In the genomic region with DNA sequence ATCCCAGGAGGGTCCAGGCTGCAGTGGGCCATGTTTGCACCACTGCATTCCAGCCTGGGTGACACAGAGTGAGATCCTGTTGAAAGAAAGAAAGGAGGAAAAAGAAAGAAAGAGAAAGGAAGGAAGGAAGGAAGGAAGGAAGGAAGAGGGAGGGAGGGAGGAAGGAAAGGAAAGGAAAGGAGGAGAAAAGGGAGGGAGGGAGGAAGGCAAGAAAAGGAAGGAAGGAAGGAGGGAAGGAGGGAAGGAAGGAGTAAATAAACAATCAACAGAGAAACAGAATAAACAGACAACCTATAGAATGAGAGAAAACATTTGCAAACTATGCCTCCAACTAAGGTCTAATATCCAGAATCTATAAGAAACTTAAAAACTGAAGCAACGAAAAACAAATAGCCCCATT, we compare ENCODE assay signal across 27 cellular contexts.
"Had no signal": no experiment of that assay in that cellular context is flagged by ENCODE, and none has a peak within 500 bp of the region (broad histone marks: within the 10 kb centered on the region; RNA-seq: fewer than 3 reads in every experiment).

No MANE protein-coding gene starts in this region.

- H3K4me3 ChIP-seq: stomach, suprapubic skin, testis, thoracic aorta, thyroid gland, tibial artery, tibial nerve, transverse colon, upper lobe of left lung, upper lobe of right lung, uterus, vagina had no signal

- H3K9me3 ChIP-seq: stomach, suprapubic skin, testis, thoracic aorta, thyroid gland, tibial artery, tibial nerve, transverse colon, upper lobe of left lung, upper lobe of right lung, uterus, vagina had no signal

- DNase-seq: stimulated activated CD4-positive, alpha-beta T cell treated with anti-CD3 and anti-CD28 coated beads, Interleukin-2, amount 100 ng/mL, for 48 hours; stimulated activated CD4-positive, alpha-beta T cell treated with anti-CD3 and anti-CD28 coated beads, Interleukin-4, amount 100 ng/mL, for 1 hour; stimulated activated CD4-positive, alpha-beta T cell treated with anti-CD3 and anti-CD28 coated beads, Interleukin-4, amount 100 ng/mL, for 24 hours; stimulated activated CD4-positive, alpha-beta T cell treated with anti-CD3 and anti-CD28 coated beads, Interleukin-4, amount 100 ng/mL, for 4 hours; stimulated activated CD8-positive, alpha-beta memory T cell treated with anti-CD3 and anti-CD28 coated beads, Interleukin-4, amount 100 ng/mL, for 48 hours; stimulated activated naive B cell treated with anti-CD40 and anti-IgM and Interleukin-4, amounts not matched to agents 10 μg/mL and 1 μg/mL and 100 μg/mL, for 72 hours; stimulated activated naive CD4-positive, alpha-beta T cell; stimulated activated naive CD4-positive, alpha-beta T cell treated with Interleukin-2 at 50 U/mL for 16 hours; stimulated activated naive CD8-positive, alpha-beta T cell treated with anti-CD3 and anti-CD28 coated beads, Interleukin-15, amount 100 ng/mL, for 72 hours; stimulated activated naive CD8-positive, alpha-beta T cell treated with anti-CD3 and anti-CD28 coated beads, Interleukin-15, Interleukin-2, amounts not matched to agents 100 U/mL and 50 U/mL, for 24 hours; stomach; substantia nigra; testis; thyroid gland; tibial artery; transverse colon; trophoblast cell; upper lobe of left lung; upper lobe of right lung; uterus had no signal

- H3K4me1 ChIP-seq: stomach, suprapubic skin, testis, thyroid gland, tibial artery, tibial nerve, transverse colon, upper lobe of left lung, upper lobe of right lung, uterus, vagina had no signal

- FAIRE-seq: urothelium cell line had no signal

- ATAC-seq: stimulated activated effector memory CD8-positive, alpha-beta T cell treated with anti-CD3 and anti-CD28 coated beads, Interleukin-12 subunit alpha, Interleukin-12 subunit beta, amount 100 ng/mL, for 72 hours; stimulated activated memory B cell treated with anti-CD40 and anti-IgM and Interleukin-4, amounts not matched to agents 10 μg/mL and 1 μg/mL and 100 μg/mL, for 72 hours; stimulated activated naive B cell treated with anti-CD40 and anti-IgM and Interleukin-4, amounts not matched to agents 10 μg/mL and 1 μg/mL and 100 μg/mL, for 72 hours; stimulated activated naive CD8-positive, alpha-beta T cell treated with anti-CD3 and anti-CD28 coated beads, Interleukin-15, amount 100 ng/mL, for 72 hours; stimulated activated naive CD8-positive, alpha-beta T cell treated with anti-CD3 and anti-CD28 coated beads, Interleukin-15, Interleukin-2, amounts not matched to agents 100 U/mL and 50 U/mL, for 24 hours; upper lobe of right lung had no signal

- H3K27me3 ChIP-seq: testis, thyroid gland, tibial nerve, upper lobe of left lung, uterus, vagina had no signal

- H3K27ac ChIP-seq: stomach, suprapubic skin, testis, thoracic aorta, thyroid gland, tibial artery, tibial nerve, transverse colon, upper lobe of left lung, upper lobe of right lung, uterus, vagina had no signal

- H3K36me3 ChIP-seq: stomach, suprapubic skin, thoracic aorta, thyroid gland, tibial artery, tibial nerve, transverse colon, upper lobe of left lung, upper lobe of right lung, uterus, vagina had no signal
